Comparison of ENCODE assay signal across 1 cellular context in the genomic region with DNA sequence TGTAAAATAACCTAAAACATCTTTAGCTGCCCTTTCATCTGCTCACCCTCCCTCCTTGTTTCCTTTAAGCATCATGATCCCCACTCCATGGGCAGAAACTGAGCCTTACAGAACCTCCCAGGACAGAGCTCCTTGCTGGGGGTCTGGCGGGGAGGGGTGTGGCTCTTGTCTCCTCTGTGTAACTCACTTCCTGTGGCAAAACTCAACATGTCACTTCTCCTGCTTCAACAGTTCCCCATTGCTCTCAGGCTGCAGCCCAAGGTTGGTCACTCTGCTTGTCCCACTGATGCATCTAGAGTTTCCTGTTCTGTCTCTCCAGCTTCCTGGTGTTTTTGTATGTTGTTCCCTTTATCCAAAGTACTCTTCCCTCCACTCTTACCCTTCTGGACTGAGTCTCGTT.
TF ChIP-seq lines count a peak whose summit lies in the region.

No MANE protein-coding gene starts in this region.

TF ChIP-seq in WTC11, 78 proteins besides CTCF, POLR2A, EP300 and RAD21 (continued from another document):
- TF ChIP-seq, protein P1, sequence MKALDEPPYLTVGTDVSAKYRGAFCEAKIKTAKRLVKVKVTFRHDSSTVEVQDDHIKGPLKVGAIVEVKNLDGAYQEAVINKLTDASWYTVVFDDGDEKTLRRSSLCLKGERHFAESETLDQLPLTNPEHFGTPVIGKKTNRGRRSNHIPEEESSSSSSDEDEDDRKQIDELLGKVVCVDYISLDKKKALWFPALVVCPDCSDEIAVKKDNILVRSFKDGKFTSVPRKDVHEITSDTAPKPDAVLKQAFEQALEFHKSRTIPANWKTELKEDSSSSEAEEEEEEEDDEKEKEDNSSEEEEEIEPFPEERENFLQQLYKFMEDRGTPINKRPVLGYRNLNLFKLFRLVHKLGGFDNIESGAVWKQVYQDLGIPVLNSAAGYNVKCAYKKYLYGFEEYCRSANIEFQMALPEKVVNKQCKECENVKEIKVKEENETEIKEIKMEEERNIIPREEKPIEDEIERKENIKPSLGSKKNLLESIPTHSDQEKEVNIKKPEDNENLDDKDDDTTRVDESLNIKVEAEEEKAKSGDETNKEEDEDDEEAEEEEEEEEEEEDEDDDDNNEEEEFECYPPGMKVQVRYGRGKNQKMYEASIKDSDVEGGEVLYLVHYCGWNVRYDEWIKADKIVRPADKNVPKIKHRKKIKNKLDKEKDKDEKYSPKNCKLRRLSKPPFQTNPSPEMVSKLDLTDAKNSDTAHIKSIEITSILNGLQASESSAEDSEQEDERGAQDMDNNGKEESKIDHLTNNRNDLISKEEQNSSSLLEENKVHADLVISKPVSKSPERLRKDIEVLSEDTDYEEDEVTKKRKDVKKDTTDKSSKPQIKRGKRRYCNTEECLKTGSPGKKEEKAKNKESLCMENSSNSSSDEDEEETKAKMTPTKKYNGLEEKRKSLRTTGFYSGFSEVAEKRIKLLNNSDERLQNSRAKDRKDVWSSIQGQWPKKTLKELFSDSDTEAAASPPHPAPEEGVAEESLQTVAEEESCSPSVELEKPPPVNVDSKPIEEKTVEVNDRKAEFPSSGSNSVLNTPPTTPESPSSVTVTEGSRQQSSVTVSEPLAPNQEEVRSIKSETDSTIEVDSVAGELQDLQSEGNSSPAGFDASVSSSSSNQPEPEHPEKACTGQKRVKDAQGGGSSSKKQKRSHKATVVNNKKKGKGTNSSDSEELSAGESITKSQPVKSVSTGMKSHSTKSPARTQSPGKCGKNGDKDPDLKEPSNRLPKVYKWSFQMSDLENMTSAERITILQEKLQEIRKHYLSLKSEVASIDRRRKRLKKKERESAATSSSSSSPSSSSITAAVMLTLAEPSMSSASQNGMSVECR (CRISPR knock-in tag; IDR thresholded peaks at IDR 0.05; ENCODE audit: borderline replicate concordance), result no peak
- no peak for TF ChIP-seq TEAD4 (CRISPR knock-in tag; IDR thresholded peaks at IDR 0.05)
- TF ChIP-seq NFYB (CRISPR knock-in tag; conservative IDR thresholded peaks at IDR 0.05; ENCODE audit: low read depth), result no peak
- TF ChIP-seq, protein P2, sequence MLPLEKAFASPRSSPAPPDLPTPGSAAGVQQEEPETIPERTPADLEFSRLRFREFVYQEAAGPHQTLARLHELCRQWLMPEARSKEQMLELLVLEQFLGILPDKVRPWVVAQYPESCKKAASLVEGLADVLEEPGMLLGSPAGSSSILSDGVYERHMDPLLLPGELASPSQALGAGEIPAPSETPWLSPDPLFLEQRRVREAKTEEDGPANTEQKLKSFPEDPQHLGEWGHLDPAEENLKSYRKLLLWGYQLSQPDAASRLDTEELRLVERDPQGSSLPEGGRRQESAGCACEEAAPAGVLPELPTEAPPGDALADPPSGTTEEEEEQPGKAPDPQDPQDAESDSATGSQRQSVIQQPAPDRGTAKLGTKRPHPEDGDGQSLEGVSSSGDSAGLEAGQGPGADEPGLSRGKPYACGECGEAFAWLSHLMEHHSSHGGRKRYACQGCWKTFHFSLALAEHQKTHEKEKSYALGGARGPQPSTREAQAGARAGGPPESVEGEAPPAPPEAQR (CRISPR knock-in tag; IDR thresholded peaks at IDR 0.05), result no peak
- TF ChIP-seq SOX15 (CRISPR knock-in tag; IDR thresholded peaks at IDR 0.05), result no peak
- TF ChIP-seq, protein P3, sequence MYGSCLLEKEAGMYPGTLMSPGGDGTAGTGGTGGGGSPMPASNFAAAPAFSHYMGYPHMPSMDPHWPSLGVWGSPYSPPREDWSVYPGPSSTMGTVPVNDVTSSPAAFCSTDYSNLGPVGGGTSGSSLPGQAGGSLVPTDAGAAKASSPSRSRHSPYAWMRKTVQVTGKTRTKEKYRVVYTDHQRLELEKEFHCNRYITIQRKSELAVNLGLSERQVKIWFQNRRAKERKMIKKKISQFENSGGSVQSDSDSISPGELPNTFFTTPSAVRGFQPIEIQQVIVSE (CRISPR knock-in tag; IDR thresholded peaks at IDR 0.05; ENCODE audit: borderline replicate concordance), result no peak
- TF ChIP-seq CBFB (CRISPR knock-in tag; IDR thresholded peaks at IDR 0.05; ENCODE audit: low read depth), result no peak
- TF ChIP-seq, protein P4, sequence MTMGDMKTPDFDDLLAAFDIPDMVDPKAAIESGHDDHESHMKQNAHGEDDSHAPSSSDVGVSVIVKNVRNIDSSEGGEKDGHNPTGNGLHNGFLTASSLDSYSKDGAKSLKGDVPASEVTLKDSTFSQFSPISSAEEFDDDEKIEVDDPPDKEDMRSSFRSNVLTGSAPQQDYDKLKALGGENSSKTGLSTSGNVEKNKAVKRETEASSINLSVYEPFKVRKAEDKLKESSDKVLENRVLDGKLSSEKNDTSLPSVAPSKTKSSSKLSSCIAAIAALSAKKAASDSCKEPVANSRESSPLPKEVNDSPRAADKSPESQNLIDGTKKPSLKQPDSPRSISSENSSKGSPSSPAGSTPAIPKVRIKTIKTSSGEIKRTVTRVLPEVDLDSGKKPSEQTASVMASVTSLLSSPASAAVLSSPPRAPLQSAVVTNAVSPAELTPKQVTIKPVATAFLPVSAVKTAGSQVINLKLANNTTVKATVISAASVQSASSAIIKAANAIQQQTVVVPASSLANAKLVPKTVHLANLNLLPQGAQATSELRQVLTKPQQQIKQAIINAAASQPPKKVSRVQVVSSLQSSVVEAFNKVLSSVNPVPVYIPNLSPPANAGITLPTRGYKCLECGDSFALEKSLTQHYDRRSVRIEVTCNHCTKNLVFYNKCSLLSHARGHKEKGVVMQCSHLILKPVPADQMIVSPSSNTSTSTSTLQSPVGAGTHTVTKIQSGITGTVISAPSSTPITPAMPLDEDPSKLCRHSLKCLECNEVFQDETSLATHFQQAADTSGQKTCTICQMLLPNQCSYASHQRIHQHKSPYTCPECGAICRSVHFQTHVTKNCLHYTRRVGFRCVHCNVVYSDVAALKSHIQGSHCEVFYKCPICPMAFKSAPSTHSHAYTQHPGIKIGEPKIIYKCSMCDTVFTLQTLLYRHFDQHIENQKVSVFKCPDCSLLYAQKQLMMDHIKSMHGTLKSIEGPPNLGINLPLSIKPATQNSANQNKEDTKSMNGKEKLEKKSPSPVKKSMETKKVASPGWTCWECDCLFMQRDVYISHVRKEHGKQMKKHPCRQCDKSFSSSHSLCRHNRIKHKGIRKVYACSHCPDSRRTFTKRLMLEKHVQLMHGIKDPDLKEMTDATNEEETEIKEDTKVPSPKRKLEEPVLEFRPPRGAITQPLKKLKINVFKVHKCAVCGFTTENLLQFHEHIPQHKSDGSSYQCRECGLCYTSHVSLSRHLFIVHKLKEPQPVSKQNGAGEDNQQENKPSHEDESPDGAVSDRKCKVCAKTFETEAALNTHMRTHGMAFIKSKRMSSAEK (CRISPR knock-in tag; IDR thresholded peaks at IDR 0.05; ENCODE audit: borderline replicate concordance), result no peak
- TF ChIP-seq, protein P5, sequence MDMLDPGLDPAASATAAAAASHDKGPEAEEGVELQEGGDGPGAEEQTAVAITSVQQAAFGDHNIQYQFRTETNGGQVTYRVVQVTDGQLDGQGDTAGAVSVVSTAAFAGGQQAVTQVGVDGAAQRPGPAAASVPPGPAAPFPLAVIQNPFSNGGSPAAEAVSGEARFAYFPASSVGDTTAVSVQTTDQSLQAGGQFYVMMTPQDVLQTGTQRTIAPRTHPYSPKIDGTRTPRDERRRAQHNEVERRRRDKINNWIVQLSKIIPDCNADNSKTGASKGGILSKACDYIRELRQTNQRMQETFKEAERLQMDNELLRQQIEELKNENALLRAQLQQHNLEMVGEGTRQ (CRISPR knock-in tag; IDR thresholded peaks at IDR 0.05), result no peak
- TF ChIP-seq ETV6 (CRISPR knock-in tag; IDR thresholded peaks at IDR 0.05), result no peak
- no peak for TF ChIP-seq ZNF121 (CRISPR knock-in tag; IDR thresholded peaks at IDR 0.05)
- no peak for TF ChIP-seq NR3C1 (CRISPR knock-in tag; conservative IDR thresholded peaks at IDR 0.05; ENCODE audit: low read depth)
